In genomic region chr2:31831585-31831984, GRCh38 we compare ENCODE assay signal across 19 cellular contexts.
"Had no signal": no experiment of that assay in that cellular context is flagged by ENCODE, and none has a peak within 500 bp of the region (broad histone marks: within the 10 kb centered on the region; RNA-seq: fewer than 3 reads in every experiment).

No MANE protein-coding gene starts in this region.

- FAIRE-seq: frontal cortex, islet of Langerhans, small intestine had no signal

- H3K27ac ChIP-seq: coronary artery, esophagus muscularis mucosa, heart right ventricle, prostate gland, transverse colon, VCaP had no signal

- H3K36me3 ChIP-seq: esophagus muscularis mucosa, heart right ventricle, prostate gland, transverse colon had no signal

- H3K27me3 ChIP-seq: esophagus muscularis mucosa, heart right ventricle had no signal

- H3K27ac Mint-ChIP-seq: activated naive CD4-positive, alpha-beta T cell treated with anti-CD3 and anti-CD28 coated beads for 36 hours; activated T-helper 2 cell treated with anti-CD3 and anti-CD28 coated beads, Interferon-gamma antibody, Interleukin-2, Interleukin-4, amounts not matched to agents 10 μg/mL and 5 μg/mL and 100 μg/mL, durations not matched to agents 14 hours and 24 hours and 36 hours had no signal

- H3K4me3 Mint-ChIP-seq: activated naive CD4-positive, alpha-beta T cell treated with anti-CD3 and anti-CD28 coated beads for 36 hours had no signal

- H3K4me3 ChIP-seq: coronary artery, esophagus muscularis mucosa, heart right ventricle, lung, prostate gland, transverse colon had no signal

- DNase-seq: activated CD4-positive, alpha-beta T cell treated with anti-CD3 and anti-CD28 coated beads for 1 hour; activated CD4-positive, alpha-beta T cell treated with anti-CD3 and anti-CD28 coated beads, Interleukin-2, amount 50 U/mL, for 48 hours; activated naive CD4-positive, alpha-beta T cell treated with anti-CD3 and anti-CD28 coated beads for 36 hours; caudate nucleus; heart right ventricle; midbrain; right cardiac atrium; small intestine; stimulated activated CD4-positive, alpha-beta T cell treated with anti-CD3 and anti-CD28 coated beads, Interleukin-4, amount 100 ng/mL, for 24 hours; stimulated activated naive CD8-positive, alpha-beta T cell treated with anti-CD3 and anti-CD28 coated beads, Interleukin-15, Interleukin-2, amounts not matched to agents 100 U/mL and 50 U/mL, for 24 hours; transverse colon had no signal

- H3K4me1 ChIP-seq: esophagus muscularis mucosa, prostate gland, transverse colon had no signal

- H3K9me3 ChIP-seq: esophagus muscularis mucosa, prostate gland had no signal
